In genomic region chr11:6646631-6647281, GRCh38 we compare ENCODE assay signal across 8 cellular contexts. TPM values are rescaled to one million over a fixed set of nuclear protein-coding genes. Genes with fewer than 3 reads are reported as not detected.
DNase-seq lines count a peak whose midpoint lies in the region; ATAC-seq lines count a peak whose summit lies in the region.

No MANE protein-coding gene starts in this region.

- H3K27me3 Mint-ChIP-seq in CD4-positive, CD25-positive, alpha-beta regulatory T cell, result no peaks in the 10 kb centered on the region

- no peaks in the 10 kb centered on the region for H3K4me1 Mint-ChIP-seq in CD4-positive, CD25-positive, alpha-beta regulatory T cell

- no peaks in the 10 kb centered on the region for H3K36me3 Mint-ChIP-seq in CD4-positive, CD25-positive, alpha-beta regulatory T cell

- WGBS in thymus, result 29% methylated on average over 7 of the region's 7 CpGs

- H3K4me1 ChIP-seq in CD4-positive, CD25-positive, alpha-beta regulatory T cell (ENCODE audit: control insufficient read depth, insufficient read depth, low read length, poor library complexity, severe bottlenecking), result peaks cover 49% of the 10 kb centered on the region
- peaks cover 7% of the 10 kb centered on the region for H3K4me1 ChIP-seq in iPS-15b (ENCODE audit: control insufficient read depth, insufficient read depth, low read length)
- peaks cover 4% of the 10 kb centered on the region for H3K4me1 ChIP-seq in thymus (ENCODE audit: control insufficient read depth, insufficient read depth, low read length)

- peak overlapping the region; percentile 17 for H3K9ac ChIP-seq in iPS-15b (ENCODE audit: low read depth, low read length)

- no peaks in the 10 kb centered on the region for H3K36me3 ChIP-seq in CD4-positive, CD25-positive, alpha-beta regulatory T cell (ENCODE audit: control insufficient read depth, insufficient read depth, low read length)
- no peaks in the 10 kb centered on the region for H3K36me3 ChIP-seq in iPS-15b (ENCODE audit: control insufficient read depth, insufficient read depth, low read length)
- no peaks in the 10 kb centered on the region for H3K36me3 ChIP-seq in thymus (ENCODE audit: control insufficient read depth, insufficient read depth)

- H3K4me3 Mint-ChIP-seq in CD4-positive, CD25-positive, alpha-beta regulatory T cell, result no peak overlapping the region

- H3K27me3 ChIP-seq in CD4-positive, CD25-positive, alpha-beta regulatory T cell (ENCODE audit: control insufficient read depth, insufficient read depth, low read length), result peaks cover 7% of the 10 kb centered on the region
- H3K27me3 ChIP-seq in iPS-15b (ENCODE audit: control insufficient read depth, insufficient read depth, low read length), result no peaks in the 10 kb centered on the region
- no peaks in the 10 kb centered on the region for H3K27me3 ChIP-seq in thymus (ENCODE audit: control insufficient read depth, insufficient read depth)

- peak; percentile 62 to 69 for ATAC-seq in CD4-positive, CD25-positive, alpha-beta regulatory T cell (ENCODE audit: low read depth in 2 of 2)
- ATAC-seq in GM19351 (IDR thresholded peaks at IDR 0.05; ENCODE audit: unreplicated experiment) (peak; percentile 96), HG03280 (IDR thresholded peaks at IDR 0.05; ENCODE audit: unreplicated experiment) (peak; percentile 88)

- H3K4me3 ChIP-seq in CD4-positive, CD25-positive, alpha-beta regulatory T cell (ENCODE audit: low read depth, low read length), result peak overlapping the region; percentile 49
- no peak overlapping the region for H3K4me3 ChIP-seq in iPS-15b (ENCODE audit: low read depth, low read length)
- H3K4me3 ChIP-seq in thymus (ENCODE audit: low read length), result no peak overlapping the region

- peak in 2 of 3 donors; percentile 34 to 82 for DNase-seq in CD4-positive, CD25-positive, alpha-beta regulatory T cell
- peak; percentile 53 for DNase-seq in activated CD4-positive, CD25-positive, alpha-beta regulatory T cell treated with anti-CD3 and anti-CD28 coated beads, Interleukin-2, amount 50 U/mL, for 72 hours
- DNase-seq in HK-2 (ENCODE audit: unreplicated experiment), result no peak
- DNase-seq in cerebellar nuclear complex (lab: John Stamatoyannopoulos, UW), result no peak

- peak overlapping the region; percentile 81 for H3K27ac ChIP-seq in CD4-positive, CD25-positive, alpha-beta regulatory T cell (ENCODE audit: insufficient read depth, low read length, poor library complexity, severe bottlenecking)
- peak overlapping the region; percentile 33 for H3K27ac ChIP-seq in thymus (ENCODE audit: low read depth)

- H3K9me3 Mint-ChIP-seq in CD4-positive, CD25-positive, alpha-beta regulatory T cell, result no peaks in the 10 kb centered on the region

- H3K9me3 ChIP-seq in CD4-positive, CD25-positive, alpha-beta regulatory T cell (ENCODE audit: control insufficient read depth in 2 of 2, low read length in 2 of 2), result no peaks in the 10 kb centered on the region
- H3K9me3 ChIP-seq in iPS-15b (ENCODE audit: control insufficient read depth, insufficient read depth, low read length) (no peaks in the 10 kb centered on the region), thymus (ENCODE audit: control insufficient read depth) (no peaks in the 10 kb centered on the region)

- H3K27ac Mint-ChIP-seq in CD4-positive, CD25-positive, alpha-beta regulatory T cell, result no peak overlapping the region

RNA-seq across cellular contexts. Expression of gene DCHS1, which starts 8.9 kb away (rescaled TPM):
- total RNA-seq in CD4-positive, CD25-positive, alpha-beta regulatory T cell, result 2.4 TPM
- polyA plus RNA-seq in CD4-positive, CD25-positive, alpha-beta regulatory T cell, result 1 to 10 TPM in 2 of 4 donors, under 1 TPM in 2; 0.49 to 1.6 (median 1.0) TPM
- polyA plus RNA-seq in thymus, result 6.5 TPM

RNA-seq across cellular contexts. Expression of gene TPP1, which starts 27.5 kb away (rescaled TPM):
- total RNA-seq in CD4-positive, CD25-positive, alpha-beta regulatory T cell, result 100 TPM
- polyA plus RNA-seq in CD4-positive, CD25-positive, alpha-beta regulatory T cell, result 100 to 1,000 TPM; 135 to 165 (median 137) TPM
- polyA plus RNA-seq in thymus, result 59.4 TPM

RNA-seq across cellular contexts. Expression of gene TAF10, which starts 34.7 kb away (rescaled TPM):
- 125 TPM for total RNA-seq in CD4-positive, CD25-positive, alpha-beta regulatory T cell
- polyA plus RNA-seq in CD4-positive, CD25-positive, alpha-beta regulatory T cell, result 100 to 1,000 TPM; 254 to 386 (median 265) TPM
- polyA plus RNA-seq in thymus, result 119 TPM

RNA-seq across cellular contexts. Expression of gene MRPL17, which starts 36.4 kb away (rescaled TPM):
- total RNA-seq in CD4-positive, CD25-positive, alpha-beta regulatory T cell, result 10.0 TPM
- polyA plus RNA-seq in CD4-positive, CD25-positive, alpha-beta regulatory T cell, result 10 to 100 TPM; 18.5 to 35.5 (median 25.1) TPM
- 42.2 TPM for polyA plus RNA-seq in thymus

RNA-seq across cellular contexts. Expression of gene ILK, which starts 43.2 kb away (rescaled TPM):
- total RNA-seq in CD4-positive, CD25-positive, alpha-beta regulatory T cell, result 62.9 TPM
- polyA plus RNA-seq in CD4-positive, CD25-positive, alpha-beta regulatory T cell, result 100 to 1,000 TPM in 2 of 4 donors, 10 to 100 TPM in 2; 92.8 to 141 (median 115) TPM
- 74.6 TPM for polyA plus RNA-seq in thymus

Comparison
In these comparisons a context has a peak if more than half of its experiments do, and no peak if none do; other contexts are left out.
1. DNase-seq: peak in CD4-positive, CD25-positive, alpha-beta regulatory T cell (2 of 3) and activated CD4-positive, CD25-positive, alpha-beta regulatory T cell treated with anti-CD3 and anti-CD28 coated beads, Interleukin-2, amount 50 U/mL, for 72 hours (single experiment); none in HK-2 (single experiment) and cerebellar nuclear complex (0 of 2).
2. Peak in every context shown above with its lines, with median percentiles within 50 percentile points of each other: ATAC-seq.